In genomic region chr14:22174412-22174811, GRCh38 we compare ENCODE assay signal across 26 cellular contexts.
"Had no signal": no experiment of that assay in that cellular context is flagged by ENCODE, and none has a peak within 500 bp of the region (broad histone marks: within the 10 kb centered on the region; RNA-seq: fewer than 3 reads in every experiment).

No MANE protein-coding gene starts in this region.

- ATAC-seq: activated CD8-positive, alpha-beta T cell treated with anti-CD3 and anti-CD28 coated beads, Interleukin-2, amount 10 ng/mL, durations not matched to agents 7 days and 5 days; activated naive CD4-positive, alpha-beta T cell treated with anti-CD3 and anti-CD28 coated beads, Interleukin-2, amount 50 U/mL, for 72 hours; gastroesophageal sphincter; heart right ventricle; stimulated activated effector memory CD8-positive, alpha-beta T cell treated with anti-CD3 and anti-CD28 coated beads, Interleukin-12 subunit alpha, Interleukin-12 subunit beta, amount 100 ng/mL, for 72 hours had no signal

- H3K4me1 Mint-ChIP-seq: brain; stimulated activated effector memory CD8-positive, alpha-beta T cell treated with anti-CD3 and anti-CD28 coated beads, Interleukin-12 subunit alpha, Interleukin-12 subunit beta, amount 100 ng/mL, for 72 hours had no signal

- H3K4me3 ChIP-seq: gastroesophageal sphincter, heart right ventricle, lung, ovary, SJSA1, thyroid gland had no signal

- H3K27me3 ChIP-seq: gastroesophageal sphincter, heart right ventricle, ovary, SJSA1, thyroid gland had no signal

- FAIRE-seq: islet of Langerhans had no signal

- H3K9me3 Mint-ChIP-seq: activated B cell treated with CpG ODN at 0.5 μM for 24 hours; activated CD4-positive, alpha-beta T cell treated with anti-CD3 and anti-CD28 coated beads, Interleukin-2, amount 10 ng/mL, durations not matched to agents 24 days and 14 days; activated naive CD4-positive, alpha-beta T cell treated with anti-CD3 and anti-CD28 coated beads, Interleukin-2, amount 50 U/mL, for 72 hours; brain; central memory CD8-positive, alpha-beta T cell; dendritic cell treated with granulocyte-macrophage colony-stimulating factor and Interleukin-4, amounts not matched to agents 40 ng/mL and 50 ng/mL, for 4 days; naive B cell; stimulated activated effector memory CD8-positive, alpha-beta T cell treated with anti-CD3 and anti-CD28 coated beads, Interleukin-12 subunit alpha, Interleukin-12 subunit beta, amount 100 ng/mL, for 72 hours; T-helper 2 cell treated with Interferon-gamma antibody and Interleukin-4, amounts not matched to agents 5 μg/mL and 100 μg/mL, for 36 hours had no signal

- H3K4me1 ChIP-seq: gastroesophageal sphincter, SJSA1, thyroid gland had no signal

- H3K27ac Mint-ChIP-seq: activated B cell treated with CpG ODN at 0.5 μM for 24 hours; activated CD4-positive, alpha-beta T cell treated with anti-CD3 and anti-CD28 coated beads, Interleukin-2, amount 10 ng/mL, durations not matched to agents 24 days and 14 days; activated naive CD4-positive, alpha-beta T cell treated with anti-CD3 and anti-CD28 coated beads, Interleukin-2, amount 50 U/mL, for 72 hours; dendritic cell treated with granulocyte-macrophage colony-stimulating factor and Interleukin-4, amounts not matched to agents 40 ng/mL and 50 ng/mL, for 4 days; naive B cell; stimulated activated effector memory CD8-positive, alpha-beta T cell treated with anti-CD3 and anti-CD28 coated beads, Interleukin-12 subunit alpha, Interleukin-12 subunit beta, amount 100 ng/mL, for 72 hours; T-helper 2 cell treated with Interferon-gamma antibody and Interleukin-4, amounts not matched to agents 5 μg/mL and 100 μg/mL, for 36 hours had no signal

- H3K36me3 ChIP-seq: gastroesophageal sphincter, heart right ventricle, ovary, SJSA1, thyroid gland had no signal

- H3K36me3 Mint-ChIP-seq: brain; naive B cell; stimulated activated effector memory CD8-positive, alpha-beta T cell treated with anti-CD3 and anti-CD28 coated beads, Interleukin-12 subunit alpha, Interleukin-12 subunit beta, amount 100 ng/mL, for 72 hours had no signal

- DNase-seq: activated B cell treated with CpG ODN at 0.5 μM for 24 hours; activated CD4-positive, alpha-beta T cell treated with anti-CD3 and anti-CD28 coated beads, Interleukin-2, amount 10 ng/mL, durations not matched to agents 24 days and 14 days; activated CD8-positive, alpha-beta memory T cell treated with anti-CD3 and anti-CD28 coated beads, Interleukin-2, amount 50 U/mL, for 4 hours; activated CD8-positive, alpha-beta T cell treated with anti-CD3 and anti-CD28 coated beads, Interleukin-2, amount 10 ng/mL, durations not matched to agents 7 days and 5 days; activated gamma-delta T cell; activated T-cell treated with anti-CD3 and anti-CD28 coated beads, Interleukin-2, amount 50 U/mL, for 48 hours; amniotic stem cell; erythroblast; heart right ventricle; midbrain; naive B cell; ovary; stimulated activated CD4-positive, alpha-beta T cell treated with anti-CD3 and anti-CD28 coated beads, Interleukin-12 subunit alpha, Interleukin-12 subunit beta, amount 100 ng/mL, for 4 hours; stimulated activated CD4-positive, alpha-beta T cell treated with anti-CD3 and anti-CD28 coated beads, Interleukin-2, amount 100 ng/mL, for 24 hours; SW 1271; thyroid gland had no signal

- H3K9me3 ChIP-seq: gastroesophageal sphincter, heart right ventricle, ovary, SJSA1, thyroid gland had no signal

- H3K4me3 Mint-ChIP-seq: activated B cell treated with CpG ODN at 0.5 μM for 24 hours; activated CD4-positive, alpha-beta T cell treated with anti-CD3 and anti-CD28 coated beads, Interleukin-2, amount 10 ng/mL, durations not matched to agents 24 days and 14 days; activated CD8-positive, alpha-beta T cell treated with anti-CD3 and anti-CD28 coated beads, Interleukin-2, amount 10 ng/mL, durations not matched to agents 7 days and 5 days; brain; central memory CD8-positive, alpha-beta T cell; dendritic cell treated with granulocyte-macrophage colony-stimulating factor and Interleukin-4, amounts not matched to agents 40 ng/mL and 50 ng/mL, for 4 days; naive B cell; stimulated activated effector memory CD8-positive, alpha-beta T cell treated with anti-CD3 and anti-CD28 coated beads, Interleukin-12 subunit alpha, Interleukin-12 subunit beta, amount 100 ng/mL, for 72 hours; T-helper 2 cell treated with Interferon-gamma antibody and Interleukin-4, amounts not matched to agents 5 μg/mL and 100 μg/mL, for 36 hours had no signal

- H3K27ac ChIP-seq: gastroesophageal sphincter, heart right ventricle, ovary, SJSA1, thyroid gland had no signal

- H3K27me3 Mint-ChIP-seq: activated CD4-positive, alpha-beta T cell treated with anti-CD3 and anti-CD28 coated beads, Interleukin-2, amount 10 ng/mL, durations not matched to agents 24 days and 14 days; central memory CD8-positive, alpha-beta T cell had no signal
